1 cellular context compared by ENCODE assay signal in the genomic region with DNA sequence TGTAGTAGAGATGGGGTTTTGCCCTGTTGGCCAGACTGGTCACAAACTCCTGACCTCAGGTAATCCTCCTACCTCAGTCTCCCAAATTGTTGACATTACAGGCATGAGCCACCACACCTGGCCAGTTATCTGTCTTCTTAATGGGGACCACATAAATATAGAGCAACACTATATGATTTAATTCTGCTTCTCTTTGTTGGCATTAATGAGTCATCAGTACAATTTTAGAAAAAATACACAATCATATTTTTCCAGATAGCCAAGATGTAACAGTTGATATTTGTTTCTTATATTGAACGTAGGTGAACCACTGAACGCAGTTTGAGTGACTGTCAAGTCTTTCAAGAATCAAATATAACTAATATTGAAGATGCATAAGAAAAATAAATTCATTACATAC.
TF ChIP-seq lines count a peak whose summit lies in the region.

No MANE protein-coding gene starts in this region.

TF ChIP-seq in K562, 482 proteins besides CTCF, POLR2A, EP300 and RAD21:
- TF ChIP-seq, protein P1, sequence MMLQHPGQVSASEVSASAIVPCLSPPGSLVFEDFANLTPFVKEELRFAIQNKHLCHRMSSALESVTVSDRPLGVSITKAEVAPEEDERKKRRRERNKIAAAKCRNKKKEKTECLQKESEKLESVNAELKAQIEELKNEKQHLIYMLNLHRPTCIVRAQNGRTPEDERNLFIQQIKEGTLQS (IDR thresholded peaks at IDR 0.05): peak; percentile 12; the same call in 1 of the 2 replicates
- TF ChIP-seq, protein P1 (CRISPR knock-in tag; conservative IDR thresholded peaks at IDR 0.05): no peak
- no peak for TF ChIP-seq KDM4B (IDR thresholded peaks at IDR 0.05; ENCODE audit: borderline replicate concordance in 2 of 2, low read depth in 1 of 2)
